In genomic region chr12:120709976-120710804, GRCh38 we compare ENCODE assay signal across 8 cellular contexts. TPM values are rescaled to one million over a fixed set of nuclear protein-coding genes. Genes with fewer than 3 reads are reported as not detected.
A peak's percentile ranks its signal among the peaks of the same experiment; 100 is the strongest.
DNase-seq lines count a peak whose midpoint lies in the region; ATAC-seq and TF ChIP-seq lines count a peak whose summit lies in the region.

UNC119B (plus strand) TSS chr12:120710458; CDS start chr12:120710475, 17 bp downstream.

- WGBS in gastroesophageal sphincter (ENCODE audit: low coverage in 1 of 2), 2 donors, result no CpG with 5 or more reads among the region's 76 CpGs

- H4K20me1 ChIP-seq in BLaER1, result peaks cover 37% of the 10 kb centered on the region

- H2AFZ ChIP-seq in neuron (ENCODE audit: low read depth, low read length), result peak within 1 kb of the TSS; percentile 55

- H3K27ac ChIP-seq in BLaER1 (peak within 1 kb of the TSS; percentile 91), HL-60 (replicated peaks) (peak within 1 kb of the TSS; percentile 53), gastroesophageal sphincter (peak within 1 kb of the TSS; percentile 65 to 95 (median 90)), subcutaneous abdominal adipose tissue (ENCODE audit: low read depth, low read length) (peak within 1 kb of the TSS; percentile 67)

- peak in 1 of 2 experiments; percentile 47 for DNase-seq in HL-60 (ENCODE audit: low read depth in 1 of 2, low spot score in 1 of 2)
- peak; percentile 34 for DNase-seq in SHP77 treated with DMSO at 0.1 percent for 48 hours (lab: John Stamatoyannopoulos, UW)
- peak; percentile 70 for DNase-seq in activated gamma-delta T cell treated with Interleukin-2 at 50 U/mL for 16 hours

- peaks cover 71% of the 10 kb centered on the region for H3K4me1 ChIP-seq in BLaER1
- peaks cover 0 to 42% (median 11%) of the 10 kb centered on the region in 3 donors for H3K4me1 ChIP-seq in gastroesophageal sphincter
- H3K4me1 ChIP-seq in neuron (ENCODE audit: insufficient read depth, low read length), result peaks cover 20% of the 10 kb centered on the region
- peaks cover 2 to 26% (median 24%) of the 10 kb centered on the region in 5 donors for H3K4me1 ChIP-seq in subcutaneous abdominal adipose tissue (ENCODE audit: control insufficient read depth in 5 of 5, insufficient read depth in 5 of 5, low read length in 5 of 5)

- ATAC-seq in GM19372 (IDR thresholded peaks at IDR 0.05; ENCODE audit: low read depth, unreplicated experiment) (peak; percentile 59), gastroesophageal sphincter (peak; percentile 82)

- H3K27me3 ChIP-seq in BLaER1, result no peaks in the 10 kb centered on the region
- H3K27me3 ChIP-seq in HL-60 (ENCODE audit: insufficient read depth, poor library complexity, severe bottlenecking), result no peaks in the 10 kb centered on the region
- H3K27me3 ChIP-seq in gastroesophageal sphincter, result no peaks in the 10 kb centered on the region
- H3K27me3 ChIP-seq in neuron (ENCODE audit: insufficient read depth, low read length), result no peaks in the 10 kb centered on the region
- H3K27me3 ChIP-seq in subcutaneous abdominal adipose tissue (ENCODE audit: control insufficient read depth in 5 of 5, insufficient read depth in 4 of 5, low read length in 5 of 5), result no peaks in the 10 kb centered on the region

- peak within 1 kb of the TSS; percentile 94 for H3K9ac ChIP-seq in BLaER1
- peak within 1 kb of the TSS; percentile 68 to 93 (median 79) for H3K9ac ChIP-seq in subcutaneous abdominal adipose tissue (ENCODE audit: low read length in 5 of 5)

- H3K9me3 ChIP-seq in BLaER1 (no peaks in the 10 kb centered on the region), gastroesophageal sphincter (no peaks in the 10 kb centered on the region), neuron (ENCODE audit: low read length) (no peaks in the 10 kb centered on the region), subcutaneous abdominal adipose tissue (ENCODE audit: control insufficient read depth in 5 of 5, low read length in 5 of 5) (no peaks in the 10 kb centered on the region)

- H3K4me2 ChIP-seq in BLaER1, result peak within 1 kb of the TSS; percentile 92

- TF ChIP-seq EP300 in gastroesophageal sphincter (IDR thresholded peaks at IDR 0.05), result no peak

- TF ChIP-seq CTCF in HL-60 (IDR thresholded peaks at IDR 0.05; ENCODE audit: insufficient read depth, low read length) (no peak), gastroesophageal sphincter (IDR thresholded peaks at IDR 0.05) (peak in 1 of 4 experiments; percentile 13)

- peak within 1 kb of the TSS; percentile 97 for H3K4me3 ChIP-seq in BLaER1
- H3K4me3 ChIP-seq in HL-60 (replicated peaks; ENCODE audit: insufficient read depth, low read length), result peak within 1 kb of the TSS; percentile 74
- peak within 1 kb of the TSS; percentile 91 to 93 for H3K4me3 ChIP-seq in gastroesophageal sphincter
- H3K4me3 ChIP-seq in neuron (ENCODE audit: low read length), result peak within 1 kb of the TSS; percentile 96
- H3K4me3 ChIP-seq in subcutaneous abdominal adipose tissue (ENCODE audit: low read depth in 1 of 5, low read length in 5 of 5), result peak within 1 kb of the TSS; percentile 71 to 88 (median 84)

- peak in 1 of 2 donors; percentile 29 for TF ChIP-seq POLR2A in gastroesophageal sphincter (IDR thresholded peaks at IDR 0.05)

- peaks cover 19% of the 10 kb centered on the region for H3K36me3 ChIP-seq in BLaER1
- peaks cover 0 to 20% of the 10 kb centered on the region in 2 donors for H3K36me3 ChIP-seq in gastroesophageal sphincter
- H3K36me3 ChIP-seq in neuron (ENCODE audit: insufficient read depth, low read length), result peaks cover 19% of the 10 kb centered on the region
- H3K36me3 ChIP-seq in subcutaneous abdominal adipose tissue (ENCODE audit: control insufficient read depth in 5 of 5, insufficient read depth in 5 of 5, low read length in 5 of 5), result peaks cover 0 to 17% (median 10%) of the 10 kb centered on the region in 5 donors

RNA-seq across cellular contexts. Expression of gene UNC119B, which starts in this region (rescaled TPM):
- total RNA-seq in gastroesophageal sphincter, result 10 to 100 TPM; 21.8 to 33.3 (median 27.8) TPM
